In the genomic region with DNA sequence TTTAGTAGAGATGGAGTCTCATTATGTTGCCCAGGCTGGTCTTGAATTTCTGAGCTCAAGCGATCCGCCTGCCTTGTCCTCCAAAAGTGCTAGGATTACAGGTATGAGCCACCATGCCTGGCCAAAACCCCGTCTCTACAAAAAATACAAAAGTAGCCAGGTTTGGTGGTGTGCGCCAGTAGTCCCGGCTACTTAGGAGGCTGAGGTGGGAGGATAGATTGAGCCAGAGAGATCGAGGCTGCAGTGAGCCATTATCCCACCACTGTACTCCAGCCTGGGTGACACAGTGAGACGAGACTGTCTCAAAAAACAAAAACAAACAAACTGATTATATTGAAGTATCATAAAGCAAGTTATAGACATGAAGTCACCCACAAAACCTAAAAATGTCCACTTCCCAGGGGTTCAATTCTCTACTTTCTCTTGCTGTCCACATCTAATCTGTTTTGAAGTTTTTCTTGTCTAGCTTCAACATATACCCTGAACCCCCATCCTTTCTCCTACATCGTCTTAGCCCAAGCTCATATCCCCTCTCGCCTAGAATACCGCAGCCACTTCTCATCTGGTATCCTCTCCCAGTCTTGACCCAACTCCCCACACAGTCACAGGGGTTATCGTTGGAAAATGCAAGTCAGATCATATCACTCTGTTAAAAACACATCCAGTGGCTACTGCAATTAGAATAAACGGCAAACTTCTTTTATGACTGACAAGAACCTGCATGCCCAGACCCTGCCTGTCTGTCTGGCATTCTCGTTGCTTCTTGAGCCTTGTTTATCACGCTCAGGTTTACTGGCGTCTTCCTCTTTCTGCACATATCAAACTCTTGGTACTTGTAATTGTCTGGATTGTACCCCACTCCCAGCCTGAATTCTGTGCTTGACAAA, we compare ENCODE assay signal across 21 cellular contexts. TPM values are rescaled to one million over a fixed set of nuclear protein-coding genes. Genes with fewer than 3 reads are reported as not detected.
DNase-seq lines count a peak whose midpoint lies in the region; ATAC-seq and TF ChIP-seq lines count a peak whose summit lies in the region.
"Had no signal": no experiment of that assay in that cellular context is flagged by ENCODE, and none has a peak within 500 bp of the region (broad histone marks: within the 10 kb centered on the region; RNA-seq: fewer than 3 reads in every experiment).

No MANE protein-coding gene starts in this region.

- H3K9me2 ChIP-seq in GM23338 (ENCODE audit: insufficient read depth), result no peaks in the 10 kb centered on the region

- no peak overlapping the region for H3K27ac ChIP-seq in GM23338 (ENCODE audit: low read depth)
- no peak overlapping the region for H3K27ac ChIP-seq in RWPE2 (ENCODE audit: poor library complexity, severe bottlenecking)
- H3K27ac ChIP-seq in lower lobe of right lung, result no peak overlapping the region

- H3K79me2 ChIP-seq in GM23338 (replicated peaks; ENCODE audit: insufficient read depth), result no peaks in the 10 kb centered on the region

- H3K27ac Mint-ChIP-seq in GM23338, result no peak overlapping the region
- no peak overlapping the region for H3K27ac Mint-ChIP-seq in chondrocyte (ENCODE audit: unreplicated experiment)

- H3K4me1 ChIP-seq in GM23338 (ENCODE audit: insufficient read depth) (no peaks in the 10 kb centered on the region), RWPE2 (ENCODE audit: insufficient read depth, poor library complexity, severe bottlenecking) (peaks cover 7% of the 10 kb centered on the region), lower lobe of right lung (peaks cover 4% of the 10 kb centered on the region)

- no peak overlapping the region for H3K4me2 ChIP-seq in GM23338

- H3K36me3 Mint-ChIP-seq in GM23338 (ENCODE audit: low read depth) (no peaks in the 10 kb centered on the region), chondrocyte (ENCODE audit: low read depth) (no peaks in the 10 kb centered on the region)
- H3K36me3 Mint-ChIP-seq: naive B cell had no signal

- TF ChIP-seq CTCF in GM23338 (conservative IDR thresholded peaks at IDR 0.05; ENCODE audit: low read depth in 2 of 2) (no peak), RWPE2 (IDR thresholded peaks at IDR 0.05; ENCODE audit: poor library complexity, severe bottlenecking) (no peak), epithelial cell of esophagus (IDR thresholded peaks at IDR 0.05; ENCODE audit: insufficient read depth, low read depth, low read length, missing control alignments) (no peak), chondrocyte (IDR thresholded peaks at IDR 0.05) (no peak), lower lobe of right lung (IDR thresholded peaks at IDR 0.05) (no peak)

- in situ Hi-C loops in KBM-7 (cut with MboI; ENCODE audit: low pct_unique_long_range_greater_than_20kb, low sequenced_read_pairs), result no loop called here

- H3K9me3 Mint-ChIP-seq in GM23338 (no peaks in the 10 kb centered on the region), chondrocyte (ENCODE audit: low read depth) (no peaks in the 10 kb centered on the region)

- intact Hi-C loops in lower lobe of right lung (cut with DNase I), result no loop called here

- no peaks in the 10 kb centered on the region for H3F3A ChIP-seq in GM23338 (replicated peaks; ENCODE audit: low read depth)

- H3K27me3 Mint-ChIP-seq in GM23338 (ENCODE audit: insufficient read depth, low read depth, poor library complexity) (peaks cover 6% of the 10 kb centered on the region), chondrocyte (ENCODE audit: low read depth) (no peaks in the 10 kb centered on the region)
- H3K27me3 Mint-ChIP-seq: naive B cell had no signal

- no peak for DNase-seq in GM23338 (ENCODE audit: low spot score)
- peak; percentile 80 for DNase-seq in KBM-7
- DNase-seq in RWPE2 (ENCODE audit: low spot score), result no peak
- peak; percentile 70 for DNase-seq in epithelial cell of esophagus (ENCODE audit: low read depth)
- no peak for DNase-seq in 8988T
- no peak for DNase-seq in chondrocyte (ENCODE audit: low spot score)
- no peak for DNase-seq in lower lobe of right lung
- DNase-seq: activated CD4-positive, alpha-beta T cell treated with anti-CD3 and anti-CD28 coated beads for 4 hours; activated effector memory CD4-positive, alpha-beta T cell treated with anti-CD3 and anti-CD28 coated beads, Interleukin-2, amount 50 U/mL, for 16 hours; amniotic stem cell; EL; foreskin melanocyte; islet precursor cell; naive B cell; NCI-H1436 treated with DMSO at 0.1 percent for 48 hours; NCI-H2171 treated with DMSO at 0.1 percent for 48 hours; retina; T1000 had no signal

- H3K9me3 ChIP-seq in RWPE2 (ENCODE audit: severe bottlenecking) (no peaks in the 10 kb centered on the region), lower lobe of right lung (no peaks in the 10 kb centered on the region)

- no peaks in the 10 kb centered on the region for H4K20me1 ChIP-seq in GM23338 (replicated peaks; ENCODE audit: insufficient read depth)

- no peaks in the 10 kb centered on the region for H3K27me3 ChIP-seq in GM23338 (ENCODE audit: insufficient read depth)
- H3K27me3 ChIP-seq in RWPE2 (ENCODE audit: insufficient read depth, poor library complexity, severe bottlenecking), result no peaks in the 10 kb centered on the region
- no peaks in the 10 kb centered on the region for H3K27me3 ChIP-seq in lower lobe of right lung (ENCODE audit: low read depth)

- H3K4me1 Mint-ChIP-seq in GM23338 (no peaks in the 10 kb centered on the region), chondrocyte (ENCODE audit: low read depth) (peaks cover 11% of the 10 kb centered on the region)

- no peak for ATAC-seq in GM23338
- peak; percentile 74 for ATAC-seq in RWPE2 (ENCODE audit: low read depth)
- no peak for ATAC-seq in HG02588 (IDR thresholded peaks at IDR 0.05; ENCODE audit: unreplicated experiment)
- ATAC-seq in lower lobe of right lung, result no peak
- ATAC-seq: HCT116, Panc1 had no signal

- H3K4me3 ChIP-seq in GM23338, result no peak overlapping the region
- no peak overlapping the region for H3K4me3 ChIP-seq in RWPE2 (ENCODE audit: severe bottlenecking)
- no peak overlapping the region for H3K4me3 ChIP-seq in epithelial cell of esophagus (ENCODE audit: low read length)
- no peak overlapping the region for H3K4me3 ChIP-seq in lower lobe of right lung

- H3K36me3 ChIP-seq in GM23338 (ENCODE audit: insufficient read depth) (no peaks in the 10 kb centered on the region), RWPE2 (ENCODE audit: low read depth) (no peaks in the 10 kb centered on the region), lower lobe of right lung (no peaks in the 10 kb centered on the region)

- H2AFZ ChIP-seq in GM23338, result peak overlapping the region; percentile 80; the same call in 1 of the 2 replicates

- no peak overlapping the region for H3K4me3 Mint-ChIP-seq in GM23338
- H3K4me3 Mint-ChIP-seq in chondrocyte (ENCODE audit: unreplicated experiment), result no peak overlapping the region
- H3K4me3 Mint-ChIP-seq: naive B cell had no signal

RNA-seq across cellular contexts. Expression of a gene that starts 20.1 kb away (rescaled TPM):
- total RNA-seq in GM23338 (2014; rRNA removed; shearing (Covaris generic)), result 20.6 and 25.8 TPM in 2 replicates
- 6.6 and 6.7 TPM in 2 replicates for polyA plus RNA-seq in GM23338 (2016; fragmentation: Nextera tagmentation; extraction: Ambion mirVana)
- 38.1 to 56.0 TPM (median 45.2 TPM) in 3 replicates for total RNA-seq in chondrocyte
- total RNA-seq in lower lobe of right lung, result 42.1 TPM

Comparison
In these comparisons a context has a peak if more than half of its experiments do, and no peak if none do; other contexts are left out.
1. DNase-seq: peak in KBM-7 (single experiment) and epithelial cell of esophagus (single experiment); none in GM23338 (single experiment), RWPE2 (single experiment), 8988T (single experiment), chondrocyte (single experiment) and lower lobe of right lung (single experiment).